Comparison of ENCODE assay signal across 1 cellular context in genomic region chr20:32019563-32020463, GRCh38.
TF ChIP-seq lines count a peak whose summit lies in the region.

No MANE protein-coding gene starts in this region.

TF ChIP-seq in GM23338, 12 proteins besides CTCF, POLR2A, EP300 and RAD21 (continued from another document):
- TF ChIP-seq, protein P1, sequence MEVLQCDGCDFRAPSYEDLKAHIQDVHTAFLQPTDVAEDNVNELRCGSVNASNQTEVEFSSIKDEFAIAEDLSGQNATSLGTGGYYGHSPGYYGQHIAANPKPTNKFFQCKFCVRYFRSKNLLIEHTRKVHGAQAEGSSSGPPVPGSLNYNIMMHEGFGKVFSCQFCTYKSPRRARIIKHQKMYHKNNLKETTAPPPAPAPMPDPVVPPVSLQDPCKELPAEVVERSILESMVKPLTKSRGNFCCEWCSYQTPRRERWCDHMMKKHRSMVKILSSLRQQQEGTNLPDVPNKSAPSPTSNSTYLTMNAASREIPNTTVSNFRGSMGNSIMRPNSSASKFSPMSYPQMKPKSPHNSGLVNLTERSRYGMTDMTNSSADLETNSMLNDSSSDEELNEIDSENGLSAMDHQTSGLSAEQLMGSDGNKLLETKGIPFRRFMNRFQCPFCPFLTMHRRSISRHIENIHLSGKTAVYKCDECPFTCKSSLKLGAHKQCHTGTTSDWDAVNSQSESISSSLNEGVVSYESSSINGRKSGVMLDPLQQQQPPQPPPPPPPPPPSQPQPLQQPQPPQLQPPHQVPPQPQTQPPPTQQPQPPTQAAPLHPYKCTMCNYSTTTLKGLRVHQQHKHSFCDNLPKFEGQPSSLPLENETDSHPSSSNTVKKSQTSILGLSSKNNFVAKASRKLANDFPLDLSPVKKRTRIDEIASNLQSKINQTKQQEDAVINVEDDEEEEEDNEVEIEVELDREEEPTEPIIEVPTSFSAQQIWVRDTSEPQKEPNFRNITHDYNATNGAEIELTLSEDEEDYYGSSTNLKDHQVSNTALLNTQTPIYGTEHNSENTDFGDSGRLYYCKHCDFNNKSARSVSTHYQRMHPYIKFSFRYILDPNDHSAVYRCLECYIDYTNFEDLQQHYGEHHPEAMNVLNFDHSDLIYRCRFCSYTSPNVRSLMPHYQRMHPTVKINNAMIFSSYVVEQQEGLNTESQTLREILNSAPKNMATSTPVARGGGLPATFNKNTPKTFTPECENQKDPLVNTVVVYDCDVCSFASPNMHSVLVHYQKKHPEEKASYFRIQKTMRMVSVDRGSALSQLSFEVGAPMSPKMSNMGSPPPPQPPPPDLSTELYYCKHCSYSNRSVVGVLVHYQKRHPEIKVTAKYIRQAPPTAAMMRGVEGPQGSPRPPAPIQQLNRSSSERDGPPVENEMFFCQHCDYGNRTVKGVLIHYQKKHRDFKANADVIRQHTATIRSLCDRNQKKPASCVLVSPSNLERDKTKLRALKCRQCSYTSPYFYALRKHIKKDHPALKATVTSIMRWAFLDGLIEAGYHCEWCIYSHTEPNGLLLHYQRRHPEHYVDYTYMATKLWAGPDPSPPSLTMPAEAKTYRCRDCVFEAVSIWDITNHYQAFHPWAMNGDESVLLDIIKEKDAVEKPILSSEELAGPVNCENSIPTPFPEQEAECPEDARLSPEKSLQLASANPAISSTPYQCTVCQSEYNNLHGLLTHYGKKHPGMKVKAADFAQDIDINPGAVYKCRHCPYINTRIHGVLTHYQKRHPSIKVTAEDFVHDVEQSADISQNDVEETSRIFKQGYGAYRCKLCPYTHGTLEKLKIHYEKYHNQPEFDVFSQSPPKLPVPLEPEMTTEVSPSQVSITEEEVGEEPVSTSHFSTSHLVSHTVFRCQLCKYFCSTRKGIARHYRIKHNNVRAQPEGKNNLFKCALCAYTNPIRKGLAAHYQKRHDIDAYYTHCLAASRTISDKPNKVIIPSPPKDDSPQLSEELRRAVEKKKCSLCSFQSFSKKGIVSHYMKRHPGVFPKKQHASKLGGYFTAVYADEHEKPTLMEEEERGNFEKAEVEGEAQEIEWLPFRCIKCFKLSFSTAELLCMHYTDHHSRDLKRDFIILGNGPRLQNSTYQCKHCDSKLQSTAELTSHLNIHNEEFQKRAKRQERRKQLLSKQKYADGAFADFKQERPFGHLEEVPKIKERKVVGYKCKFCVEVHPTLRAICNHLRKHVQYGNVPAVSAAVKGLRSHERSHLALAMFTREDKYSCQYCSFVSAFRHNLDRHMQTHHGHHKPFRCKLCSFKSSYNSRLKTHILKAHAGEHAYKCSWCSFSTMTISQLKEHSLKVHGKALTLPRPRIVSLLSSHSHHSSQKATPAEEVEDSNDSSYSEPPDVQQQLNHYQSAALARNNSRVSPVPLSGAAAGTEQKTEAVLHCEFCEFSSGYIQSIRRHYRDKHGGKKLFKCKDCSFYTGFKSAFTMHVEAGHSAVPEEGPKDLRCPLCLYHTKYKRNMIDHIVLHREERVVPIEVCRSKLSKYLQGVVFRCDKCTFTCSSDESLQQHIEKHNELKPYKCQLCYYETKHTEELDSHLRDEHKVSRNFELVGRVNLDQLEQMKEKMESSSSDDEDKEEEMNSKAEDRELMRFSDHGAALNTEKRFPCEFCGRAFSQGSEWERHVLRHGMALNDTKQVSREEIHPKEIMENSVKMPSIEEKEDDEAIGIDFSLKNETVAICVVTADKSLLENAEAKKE (CRISPR knock-in tag; IDR thresholded peaks at IDR 0.05), result no peak
- TF ChIP-seq REST (IDR thresholded peaks at IDR 0.05; ENCODE audit: unreplicated experiment) (no peak), JUNB (IDR thresholded peaks at IDR 0.05; ENCODE audit: unreplicated experiment) (no peak), NANOG (IDR thresholded peaks at IDR 0.05; ENCODE audit: borderline replicate concordance) (no peak)
